In the genomic region with DNA sequence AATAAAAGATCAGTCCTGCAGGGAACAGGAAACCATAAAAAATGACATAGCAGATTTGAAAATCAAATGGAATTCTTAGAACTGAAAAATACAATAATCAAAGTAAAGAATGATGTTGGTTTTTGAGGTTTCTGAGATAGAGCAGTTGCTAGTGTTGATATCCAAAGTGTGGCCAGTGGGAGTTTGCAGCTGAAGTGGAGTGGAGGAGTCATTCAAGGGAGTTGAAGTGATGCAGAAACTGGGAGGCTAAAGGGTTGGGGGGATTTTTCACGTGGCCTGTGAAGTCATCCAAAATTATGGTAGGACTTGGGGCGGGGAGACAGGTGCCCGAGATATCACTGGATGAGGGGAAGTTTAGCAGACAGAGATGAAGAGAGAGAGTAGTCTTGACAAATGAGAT, we compare ENCODE assay signal across 30 cellular contexts.
"Had no signal": no experiment of that assay in that cellular context is flagged by ENCODE, and none has a peak within 500 bp of the region (broad histone marks: within the 10 kb centered on the region; RNA-seq: fewer than 3 reads in every experiment).

No MANE protein-coding gene starts in this region.

- H3K27ac ChIP-seq: left lung, lower lobe of right lung, neural progenitor cell, neutrophil, ovary, skin epidermis, stomach, testis, transverse colon, upper lobe of left lung had no signal

- H3K9me3 ChIP-seq: left lung, lower lobe of right lung, neutrophil, ovary, stomach, testis, thyroid gland, transverse colon, upper lobe of left lung had no signal

- H3K4me3 Mint-ChIP-seq: naive B cell; natural killer cell; nephron progenitor cell; neural progenitor cell; stimulated activated naive B cell treated with anti-CD40 and anti-IgM and Interleukin-4, amounts not matched to agents 10 μg/mL and 1 μg/mL and 100 μg/mL, for 72 hours had no signal

- FAIRE-seq: kidney, urothelium cell line had no signal

- H3K9ac ChIP-seq: neural progenitor cell had no signal

- H3K4me1 Mint-ChIP-seq: naive B cell; natural killer cell; nephron progenitor cell; stimulated activated naive B cell treated with anti-CD40 and anti-IgM and Interleukin-4, amounts not matched to agents 10 μg/mL and 1 μg/mL and 100 μg/mL, for 72 hours had no signal

- H2AFZ ChIP-seq: neural progenitor cell had no signal

- DNase-seq: hippocampal formation; kidney; left colon; left lung; lower lobe of right lung; mammary epithelial cell; mesenchymal stem cell; naive B cell; natural killer cell; nephron progenitor cell; occipital lobe; ovary; right cardiac atrium; stimulated activated CD4-positive, alpha-beta T cell treated with anti-CD3 and anti-CD28 coated beads, Interleukin-12 subunit alpha, Interleukin-12 subunit beta, amount 100 ng/mL, for 4 hours; stimulated activated CD4-positive, alpha-beta T cell treated with anti-CD3 and anti-CD28 coated beads, Interleukin-15, amount 100 ng/mL, for 24 hours; stimulated activated CD4-positive, alpha-beta T cell treated with anti-CD3 and anti-CD28 coated beads, Interleukin-2, amount 100 ng/mL, for 24 hours; stimulated activated CD4-positive, alpha-beta T cell treated with anti-CD3 and anti-CD28 coated beads, Interleukin-4, amount 100 ng/mL, for 1 hour; stimulated activated naive B cell treated with anti-CD40 and anti-IgM and Interleukin-4, amounts not matched to agents 10 μg/mL and 1 μg/mL and 100 μg/mL, for 72 hours; stimulated activated naive CD8-positive, alpha-beta T cell treated with anti-CD3 and anti-CD28 coated beads, Interleukin-15, Interleukin-2, amounts not matched to agents 100 U/mL and 50 U/mL, for 24 hours; stomach; testis; thyroid gland; transverse colon; upper lobe of left lung had no signal

- H3K9me3 Mint-ChIP-seq: natural killer cell; neural progenitor cell; stimulated activated naive B cell treated with anti-CD40 and anti-IgM and Interleukin-4, amounts not matched to agents 10 μg/mL and 1 μg/mL and 100 μg/mL, for 72 hours had no signal

- H3K4me2 ChIP-seq: neural progenitor cell had no signal

- H3K27me3 ChIP-seq: left lung, neural progenitor cell, ovary, stomach, testis, thyroid gland, transverse colon, upper lobe of left lung had no signal

- ATAC-seq: left colon; left lung; lower lobe of right lung; natural killer cell; right cardiac atrium; sciatic nerve; stimulated activated naive B cell treated with anti-CD40 and anti-IgM and Interleukin-4, amounts not matched to agents 10 μg/mL and 1 μg/mL and 100 μg/mL, for 72 hours; stimulated activated naive CD8-positive, alpha-beta T cell treated with anti-CD3 and anti-CD28 coated beads, Interleukin-15, Interleukin-2, amounts not matched to agents 100 U/mL and 50 U/mL, for 24 hours had no signal

- H3K27ac Mint-ChIP-seq: natural killer cell; nephron progenitor cell; neural progenitor cell; progenitor cell of endocrine pancreas; stimulated activated naive B cell treated with anti-CD40 and anti-IgM and Interleukin-4, amounts not matched to agents 10 μg/mL and 1 μg/mL and 100 μg/mL, for 72 hours had no signal

- H3K36me3 Mint-ChIP-seq: naive B cell; natural killer cell; stimulated activated naive B cell treated with anti-CD40 and anti-IgM and Interleukin-4, amounts not matched to agents 10 μg/mL and 1 μg/mL and 100 μg/mL, for 72 hours had no signal

- H3K4me3 ChIP-seq: left lung, lower lobe of right lung, neural progenitor cell, ovary, skin epidermis, stomach, testis, thyroid gland, transverse colon, upper lobe of left lung had no signal

- H3K4me1 ChIP-seq: left lung, lower lobe of right lung, neural progenitor cell, stomach, testis, transverse colon, upper lobe of left lung had no signal

- H3K36me3 ChIP-seq: left lung, lower lobe of right lung, neural progenitor cell, neutrophil, ovary, stomach, thyroid gland, transverse colon, upper lobe of left lung had no signal
